In genomic region chr11:67613313-67613959, GRCh38 we compare ENCODE assay signal across 10 cellular contexts. TPM values are rescaled to one million over a fixed set of nuclear protein-coding genes. Genes with fewer than 3 reads are reported as not detected.
DNase-seq lines count a peak whose midpoint lies in the region; ATAC-seq, FAIRE-seq and TF ChIP-seq lines count a peak whose summit lies in the region.
"Had no signal": no experiment of that assay in that cellular context is flagged by ENCODE, and none has a peak within 500 bp of the region (broad histone marks: within the 10 kb centered on the region; RNA-seq: fewer than 3 reads in every experiment).

No MANE protein-coding gene starts in this region.

- peaks cover 16 to 18% of the 10 kb centered on the region in 2 donors for H3K36me3 ChIP-seq in kidney (ENCODE audit: control insufficient read depth in 1 of 2, insufficient read depth in 2 of 2, low read length in 2 of 2)

- H3K4me3 ChIP-seq in kidney (ENCODE audit: low read length in 2 of 2): peak overlapping the region in 1 of 2 donors; percentile 49

- H3K27ac ChIP-seq in kidney (ENCODE audit: low read depth in 2 of 2, low read length in 2 of 2): peak overlapping the region; percentile 20 to 52

- TF ChIP-seq CTCF in kidney (IDR thresholded peaks at IDR 0.05; ENCODE audit: borderline replicate concordance, extremely low read depth, insufficient read depth): no peak

- CTCF ChIA-PET in activated CD8-positive, alpha-beta T cell treated with anti-CD3 and anti-CD28 coated beads, Interleukin-2, amount 10 ng/mL, durations not matched to agents 7 days and 5 days (lab: Charles Lee): interaction anchor here (0.8 to 6.1 kb wide), 15 partner anchors 10 to 268 kb away, joined by 3 to 90 read pairs (median 4); partner anchors contain the start of genes GSTP1, NUDT8 and TBC1D10C

- no peaks in the 10 kb centered on the region for H3K9me3 Mint-ChIP-seq in activated CD4-positive, alpha-beta T cell treated with anti-CD3 and anti-CD28 coated beads, Interleukin-2, amount 10 ng/mL, durations not matched to agents 24 days and 14 days
- no peaks in the 10 kb centered on the region for H3K9me3 Mint-ChIP-seq in activated CD8-positive, alpha-beta T cell treated with anti-CD3 and anti-CD28 coated beads, Interleukin-2, amount 10 ng/mL, durations not matched to agents 7 days and 5 days (ENCODE audit: insufficient read depth)
- H3K9me3 Mint-ChIP-seq in stimulated activated naive CD8-positive, alpha-beta T cell treated with anti-CD3 and anti-CD28 coated beads, Interleukin-15, amount 100 ng/mL, for 72 hours: no peaks in the 10 kb centered on the region

- intact Hi-C loops in activated CD4-positive, alpha-beta T cell treated with anti-CD3 and anti-CD28 coated beads, Interleukin-2, amount 10 ng/mL, durations not matched to agents 24 days and 14 days (cut with micrococcal nuclease): no loop called here
- intact Hi-C loops in kidney (cut with DNase I): no loop called here

- peaks cover 35% of the 10 kb centered on the region for H3K36me3 Mint-ChIP-seq in activated CD4-positive, alpha-beta T cell treated with anti-CD3 and anti-CD28 coated beads, Interleukin-2, amount 10 ng/mL, durations not matched to agents 24 days and 14 days (ENCODE audit: low read depth)
- peaks cover 39% of the 10 kb centered on the region for H3K36me3 Mint-ChIP-seq in activated CD8-positive, alpha-beta T cell treated with anti-CD3 and anti-CD28 coated beads, Interleukin-2, amount 10 ng/mL, durations not matched to agents 7 days and 5 days (ENCODE audit: low read depth)

- H3K4me3 Mint-ChIP-seq in activated CD4-positive, alpha-beta T cell treated with anti-CD3 and anti-CD28 coated beads, Interleukin-2, amount 10 ng/mL, durations not matched to agents 24 days and 14 days: peak overlapping the region; percentile 84
- H3K4me3 Mint-ChIP-seq in activated CD8-positive, alpha-beta T cell treated with anti-CD3 and anti-CD28 coated beads, Interleukin-2, amount 10 ng/mL, durations not matched to agents 7 days and 5 days: peak overlapping the region; percentile 78
- H3K4me3 Mint-ChIP-seq in stimulated activated naive CD8-positive, alpha-beta T cell treated with anti-CD3 and anti-CD28 coated beads, Interleukin-15, amount 100 ng/mL, for 72 hours: peak overlapping the region; percentile 85 to 93

- POLR2A ChIA-PET in activated CD8-positive, alpha-beta T cell treated with anti-CD3 and anti-CD28 coated beads, Interleukin-2, amount 10 ng/mL, durations not matched to agents 7 days and 5 days (lab: Charles Lee): interaction anchor here (0.6 to 3.0 kb wide), 8 partner anchors 11 to 35 kb away, joined by 3 to 13 read pairs (median 7); partner anchors contain the start of genes GSTP1 and NUDT8

- H3K27me3 Mint-ChIP-seq in activated CD4-positive, alpha-beta T cell treated with anti-CD3 and anti-CD28 coated beads, Interleukin-2, amount 10 ng/mL, durations not matched to agents 24 days and 14 days: no peaks in the 10 kb centered on the region
- no peaks in the 10 kb centered on the region for H3K27me3 Mint-ChIP-seq in activated CD8-positive, alpha-beta T cell treated with anti-CD3 and anti-CD28 coated beads, Interleukin-2, amount 10 ng/mL, durations not matched to agents 7 days and 5 days (ENCODE audit: low read depth)
- H3K27me3 Mint-ChIP-seq in stimulated activated naive CD8-positive, alpha-beta T cell treated with anti-CD3 and anti-CD28 coated beads, Interleukin-15, amount 100 ng/mL, for 72 hours: no peaks in the 10 kb centered on the region

- no peaks in the 10 kb centered on the region for H3K9me3 ChIP-seq in kidney (ENCODE audit: control insufficient read depth in 1 of 2, low read length in 2 of 2)

- peaks cover 21% of the 10 kb centered on the region for H3K4me1 Mint-ChIP-seq in activated CD4-positive, alpha-beta T cell treated with anti-CD3 and anti-CD28 coated beads, Interleukin-2, amount 10 ng/mL, durations not matched to agents 24 days and 14 days
- peaks cover 55% of the 10 kb centered on the region for H3K4me1 Mint-ChIP-seq in activated CD8-positive, alpha-beta T cell treated with anti-CD3 and anti-CD28 coated beads, Interleukin-2, amount 10 ng/mL, durations not matched to agents 7 days and 5 days (ENCODE audit: low read depth)
- peaks cover 68% of the 10 kb centered on the region for H3K4me1 Mint-ChIP-seq in stimulated activated naive CD8-positive, alpha-beta T cell treated with anti-CD3 and anti-CD28 coated beads, Interleukin-15, amount 100 ng/mL, for 72 hours

- peak overlapping the region in 1 of 2 donors; percentile 71 for H3K9ac ChIP-seq in kidney (ENCODE audit: low read length in 2 of 2)

- H3K4me1 ChIP-seq in kidney (ENCODE audit: control insufficient read depth in 1 of 2, insufficient read depth in 1 of 2, low read depth in 1 of 2, low read length in 2 of 2): peaks cover 0 to 16% of the 10 kb centered on the region in 2 donors

- no peak for FAIRE-seq in kidney (lab: Jason Lieb, UNC)

- peak overlapping the region; percentile 99 for H3K27ac Mint-ChIP-seq in activated CD4-positive, alpha-beta T cell treated with anti-CD3 and anti-CD28 coated beads, Interleukin-2, amount 10 ng/mL, durations not matched to agents 24 days and 14 days
- peak overlapping the region; percentile 98 for H3K27ac Mint-ChIP-seq in activated CD8-positive, alpha-beta T cell treated with anti-CD3 and anti-CD28 coated beads, Interleukin-2, amount 10 ng/mL, durations not matched to agents 7 days and 5 days
- peak overlapping the region; percentile 96 to 98 for H3K27ac Mint-ChIP-seq in stimulated activated naive CD8-positive, alpha-beta T cell treated with anti-CD3 and anti-CD28 coated beads, Interleukin-15, amount 100 ng/mL, for 72 hours

- no peak for DNase-seq in activated CD4-positive, alpha-beta T cell treated with anti-CD3 and anti-CD28 coated beads, Interleukin-2, amount 10 ng/mL, durations not matched to agents 24 days and 14 days
- DNase-seq in activated CD4-positive, alpha-beta T cell treated with anti-CD3 and anti-CD28 coated beads for 4 hours: no peak
- no peak for DNase-seq in activated CD8-positive, alpha-beta T cell treated with anti-CD3 and anti-CD28 coated beads, Interleukin-2, amount 10 ng/mL, durations not matched to agents 7 days and 5 days
- DNase-seq in kidney (no peak), cerebellar cortex (ENCODE audit: low spot score) (no peak), NCI-H146 (lab: John Stamatoyannopoulos, UW) (no peak)
- DNase-seq in stimulated activated naive CD8-positive, alpha-beta T cell treated with anti-CD3 and anti-CD28 coated beads, Interleukin-15, amount 100 ng/mL, for 72 hours: no peak
- no peak for DNase-seq in NK-92 treated with Interleukin-12 subunit alpha and Interleukin-12 subunit beta, amount 100 ng/mL, for 24 hours (lab: John Stamatoyannopoulos, UW)
- DNase-seq: GOT3 had no signal

- no peak for ATAC-seq in activated CD8-positive, alpha-beta T cell treated with anti-CD3 and anti-CD28 coated beads, Interleukin-2, amount 10 ng/mL, durations not matched to agents 7 days and 5 days
- no peak for ATAC-seq in stimulated activated naive CD8-positive, alpha-beta T cell treated with anti-CD3 and anti-CD28 coated beads, Interleukin-15, amount 100 ng/mL, for 72 hours

RNA-seq across cellular contexts. Expression of gene NDUFV1, which starts 6.7 kb away (rescaled TPM):
- 304 and 321 TPM in 2 replicates for total RNA-seq in activated CD4-positive, alpha-beta T cell treated with anti-CD3 and anti-CD28 coated beads, Interleukin-2, amount 10 ng/mL, durations not matched to agents 24 days and 14 days
- 100 to 1,000 TPM; 250 to 258 TPM for total RNA-seq in activated CD8-positive, alpha-beta T cell treated with anti-CD3 and anti-CD28 coated beads, Interleukin-2, amount 10 ng/mL, durations not matched to agents 7 days and 5 days
- 191 TPM for total RNA-seq in kidney
- 395 TPM for polyA plus RNA-seq in kidney (ENCODE audit: insufficient read depth, low read depth, low replicate concordance)

RNA-seq across cellular contexts. Expression of gene NUDT8, which starts 16.3 kb away (rescaled TPM):
- 22.2 and 22.6 TPM in 2 replicates for total RNA-seq in activated CD4-positive, alpha-beta T cell treated with anti-CD3 and anti-CD28 coated beads, Interleukin-2, amount 10 ng/mL, durations not matched to agents 24 days and 14 days
- total RNA-seq in activated CD8-positive, alpha-beta T cell treated with anti-CD3 and anti-CD28 coated beads, Interleukin-2, amount 10 ng/mL, durations not matched to agents 7 days and 5 days: 10 to 100 TPM; 18.6 to 20.1 TPM
- 11.9 TPM for total RNA-seq in kidney
- polyA plus RNA-seq in kidney (ENCODE audit: insufficient read depth, low read depth, low replicate concordance): 57.0 TPM

RNA-seq across cellular contexts. Expression of gene TBX10, which starts 26.1 kb away (rescaled TPM):
- not detected in 2 replicates for total RNA-seq in activated CD4-positive, alpha-beta T cell treated with anti-CD3 and anti-CD28 coated beads, Interleukin-2, amount 10 ng/mL, durations not matched to agents 24 days and 14 days
- total RNA-seq in activated CD8-positive, alpha-beta T cell treated with anti-CD3 and anti-CD28 coated beads, Interleukin-2, amount 10 ng/mL, durations not matched to agents 7 days and 5 days: not detected
- not detected for total RNA-seq in kidney
- polyA plus RNA-seq in kidney (ENCODE audit: insufficient read depth, low read depth, low replicate concordance): not detected
- total RNA-seq: mononuclear cell had no signal

RNA-seq across cellular contexts. Expression of gene GSTP1, which starts 29.8 kb away (rescaled TPM):
- 305 and 312 TPM in 2 replicates for total RNA-seq in activated CD4-positive, alpha-beta T cell treated with anti-CD3 and anti-CD28 coated beads, Interleukin-2, amount 10 ng/mL, durations not matched to agents 24 days and 14 days
- total RNA-seq in activated CD8-positive, alpha-beta T cell treated with anti-CD3 and anti-CD28 coated beads, Interleukin-2, amount 10 ng/mL, durations not matched to agents 7 days and 5 days: 100 to 1,000 TPM; 330 to 337 TPM
- total RNA-seq in kidney: 800 TPM
- polyA plus RNA-seq in kidney (ENCODE audit: insufficient read depth, low read depth, low replicate concordance): 1,687 TPM

RNA-seq across cellular contexts. Expression of gene ACY3, which starts 37.1 kb away (rescaled TPM):
- 0.14 TPM in 1 of 2 replicates, not detected in the other for total RNA-seq in activated CD4-positive, alpha-beta T cell treated with anti-CD3 and anti-CD28 coated beads, Interleukin-2, amount 10 ng/mL, durations not matched to agents 24 days and 14 days
- total RNA-seq in activated CD8-positive, alpha-beta T cell treated with anti-CD3 and anti-CD28 coated beads, Interleukin-2, amount 10 ng/mL, durations not matched to agents 7 days and 5 days: under 1 TPM; 0.61 to 0.73 TPM
- total RNA-seq in kidney: 7.7 TPM
- 111 TPM for polyA plus RNA-seq in kidney (ENCODE audit: insufficient read depth, low read depth, low replicate concordance)
